Comparison of ENCODE assay signal across 26 cellular contexts in the genomic region with DNA sequence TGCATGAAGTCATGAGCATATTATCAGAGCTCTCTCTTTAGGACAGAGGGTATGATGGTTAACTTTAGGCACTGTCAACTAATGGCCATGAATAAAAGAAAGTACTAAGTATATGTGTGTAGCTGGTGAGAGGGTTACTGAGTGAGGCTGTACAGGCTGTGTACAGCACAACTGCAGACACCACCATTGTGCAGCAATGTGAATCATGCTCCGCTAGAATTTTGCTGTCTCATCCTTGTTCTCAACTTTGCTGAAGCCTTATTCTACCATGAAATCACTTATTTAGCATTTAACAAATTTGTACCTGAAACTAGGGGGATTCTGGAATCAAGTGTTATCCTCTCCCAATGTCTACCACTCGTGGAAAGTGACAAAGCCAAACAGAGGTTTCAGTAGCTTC.
"Had no signal": no experiment of that assay in that cellular context is flagged by ENCODE, and none has a peak within 500 bp of the region (broad histone marks: within the 10 kb centered on the region; RNA-seq: fewer than 3 reads in every experiment).

No MANE protein-coding gene starts in this region.

- H3K9me3 ChIP-seq: body of pancreas, esophagus squamous epithelium, gastroesophageal sphincter had no signal

- H3K27ac ChIP-seq: body of pancreas, epithelial cell of prostate, esophagus squamous epithelium, gastroesophageal sphincter had no signal

- DNase-seq: activated CD4-positive, alpha-beta T cell treated with anti-CD3 and anti-CD28 coated beads for 48 hours; activated CD4-positive, alpha-beta T cell treated with anti-CD3 and anti-CD28 coated beads, Interleukin-2, amount 50 U/mL, for 1 hour; activated CD4-positive, alpha-beta T cell treated with anti-CD3 and anti-CD28 coated beads, Interleukin-2, amount 50 U/mL, for 48 hours; activated CD8-positive, alpha-beta memory T cell treated with anti-CD3 and anti-CD28 coated beads for 24 hours; activated CD8-positive, alpha-beta T cell treated with anti-CD3 and anti-CD28 coated beads for 36 hours; activated effector memory CD4-positive, alpha-beta T cell treated with Interleukin-2 at 50 U/mL for 16 hours; activated gamma-delta T cell treated with Interleukin-2 at 50 U/mL for 16 hours; activated naive CD4-positive, alpha-beta T cell treated with anti-CD3 and anti-CD28 coated beads, Interleukin-2, amount 50 U/mL, for 16 hours; activated naive CD4-positive, alpha-beta T cell treated with Interleukin-2 at 50 U/mL for 16 hours; activated T-cell treated with anti-CD3 and anti-CD28 coated beads, Interleukin-2, amount 50 U/mL, for 4 hours; amniotic stem cell; anterior cingulate cortex; body of pancreas; caudate nucleus; cortex of kidney; effector CD8-positive, alpha-beta T cell; esophagus squamous epithelium; foreskin melanocyte; T-helper 2 cell had no signal

- H3K4me1 ChIP-seq: body of pancreas, esophagus squamous epithelium had no signal

- H3K4me1 Mint-ChIP-seq: activated T-helper 17 cell treated with anti-CD3 and anti-CD28 coated beads, Interleukin-2, amount 50 U/mL, for 72 hours had no signal

- H3K4me3 ChIP-seq: body of pancreas, esophagus squamous epithelium, gastroesophageal sphincter had no signal

- H3K27me3 ChIP-seq: body of pancreas, esophagus squamous epithelium, gastroesophageal sphincter had no signal

- FAIRE-seq: colon, endometrium, endothelial cell of umbilical vein had no signal

- H3K27me3 Mint-ChIP-seq: activated CD8-positive, alpha-beta T cell treated with anti-CD3 and anti-CD28 coated beads for 36 hours; activated T-helper 17 cell treated with anti-CD3 and anti-CD28 coated beads, Interleukin-2, amount 50 U/mL, for 72 hours had no signal

- H3K36me3 ChIP-seq: esophagus squamous epithelium, gastroesophageal sphincter had no signal

- ATAC-seq: activated CD8-positive, alpha-beta T cell treated with anti-CD3 and anti-CD28 coated beads for 36 hours; activated T-cell treated with anti-CD3 and anti-CD28 coated beads, Interleukin-2, amount 50 U/mL, for 4 hours; activated T-helper 17 cell treated with anti-CD3 and anti-CD28 coated beads, Interleukin-2, amount 50 U/mL, for 72 hours; body of pancreas; gastroesophageal sphincter had no signal

- H3K4me3 Mint-ChIP-seq: activated CD8-positive, alpha-beta T cell treated with anti-CD3 and anti-CD28 coated beads for 36 hours; activated naive CD8-positive, alpha-beta T cell; activated T-cell treated with anti-CD3 and anti-CD28 coated beads, Interleukin-2, amount 50 U/mL, for 4 hours; activated T-helper 17 cell treated with anti-CD3 and anti-CD28 coated beads, Interleukin-2, amount 50 U/mL, for 72 hours had no signal

- H3K36me3 Mint-ChIP-seq: activated naive CD8-positive, alpha-beta T cell had no signal

- H3K9me3 Mint-ChIP-seq: activated CD8-positive, alpha-beta T cell treated with anti-CD3 and anti-CD28 coated beads for 36 hours; activated T-cell treated with anti-CD3 and anti-CD28 coated beads, Interleukin-2, amount 50 U/mL, for 4 hours; activated T-helper 17 cell treated with anti-CD3 and anti-CD28 coated beads, Interleukin-2, amount 50 U/mL, for 72 hours had no signal

- H3K27ac Mint-ChIP-seq: activated CD8-positive, alpha-beta T cell treated with anti-CD3 and anti-CD28 coated beads for 36 hours; activated naive CD8-positive, alpha-beta T cell; activated T-helper 17 cell treated with anti-CD3 and anti-CD28 coated beads, Interleukin-2, amount 50 U/mL, for 72 hours had no signal
